1 cellular context compared by ENCODE assay signal in genomic region chr3:32708672-32709283, GRCh38.
TF ChIP-seq lines count a peak whose summit lies in the region.

No MANE protein-coding gene starts in this region.

TF ChIP-seq in K562, 482 proteins besides CTCF, POLR2A, EP300 and RAD21 (continued from another document and continues in another):
- TF ChIP-seq NFATC3 (IDR thresholded peaks at IDR 0.05) (no peak), GATAD2A (IDR thresholded peaks at IDR 0.05) (peak; percentile 74; the same call in 1 of the 2 replicates), DLX4 (CRISPR knock-in tag; IDR thresholded peaks at IDR 0.05) (no peak), HBP1 (CRISPR knock-in tag; IDR thresholded peaks at IDR 0.05) (no peak), MEF2D (tag; conservative IDR thresholded peaks at IDR 0.05; ENCODE audit: low read depth) (no peak), ZBED1 (IDR thresholded peaks at IDR 0.05) (no peak), GABPB1 (CRISPR knock-in tag; IDR thresholded peaks at IDR 0.05) (no peak), HMBOX1 (IDR thresholded peaks at IDR 0.05) (peak; percentile 35; the same call in 1 of the 2 replicates), ZBTB2 (IDR thresholded peaks at IDR 0.05) (0 out of 2 replicates have a peak, but pooled peaks have one; percentile 39), BMI1 (IDR thresholded peaks at IDR 0.05; ENCODE audit: low read length) (no peak), ZNF282 (CRISPR knock-in tag; IDR thresholded peaks at IDR 0.05) (no peak), MLLT1 (IDR thresholded peaks at IDR 0.05) (no peak), TGIF2 (CRISPR knock-in tag; IDR thresholded peaks at IDR 0.05) (no peak), HNRNPH1 (optimal IDR thresholded peaks at IDR 0.05; ENCODE audit: low read depth, low read length) (no peak), HNRNPLL (IDR thresholded peaks at IDR 0.05; ENCODE audit: low read depth, low read length, poor library complexity, severe bottlenecking) (no peak), THRAP3 (IDR thresholded peaks at IDR 0.05; ENCODE audit: borderline replicate concordance) (no peak), FOXJ2 (tag; IDR thresholded peaks at IDR 0.05) (no peak), CBFA2T3 (IDR thresholded peaks at IDR 0.05) (peak; percentile 96), NFIC (IDR thresholded peaks at IDR 0.05) (peak; percentile 80), EWSR1 (IDR thresholded peaks at IDR 0.05; ENCODE audit: borderline replicate concordance, low read depth, partially characterized antibody) (no peak), ZNF639 (CRISPR knock-in tag; conservative IDR thresholded peaks at IDR 0.05 in 1 of 2, IDR thresholded peaks at IDR 0.05 in 1 of 2) (no peak), CTBP1 (IDR thresholded peaks at IDR 0.05; ENCODE audit: borderline replicate concordance) (peak; percentile 78; the same call in 1 of the 2 replicates), ZNF77 (CRISPR knock-in tag; IDR thresholded peaks at IDR 0.05) (no peak), SNAPC5 (CRISPR knock-in tag; IDR thresholded peaks at IDR 0.05) (no peak), FOXK2 (conservative IDR thresholded peaks at IDR 0.05 in 1 of 2, IDR thresholded peaks at IDR 0.05 in 1 of 2; ENCODE audit: low read depth in 2 of 2) (no peak), DACH1 (IDR thresholded peaks at IDR 0.05; ENCODE audit: partially characterized antibody) (no peak), IRF1 (CRISPR knock-in tag; IDR thresholded peaks at IDR 0.05; ENCODE audit: borderline replicate concordance) (no peak), NR1H2 (CRISPR knock-in tag; IDR thresholded peaks at IDR 0.05) (no peak), BRF2 (IDR thresholded peaks at IDR 0.05; ENCODE audit: borderline replicate concordance, insufficient read depth, insufficient read length) (no peak), RBM25 (IDR thresholded peaks at IDR 0.05; ENCODE audit: low read depth, low read length, severe bottlenecking) (no peak), ZC3H4 (CRISPR knock-in tag; IDR thresholded peaks at IDR 0.05; ENCODE audit: borderline replicate concordance) (no peak), EGR1 (conservative IDR thresholded peaks at IDR 0.05) (no peak), CXXC5 (CRISPR knock-in tag; IDR thresholded peaks at IDR 0.05) (peak; percentile 71), TSC22D4 (tag; IDR thresholded peaks at IDR 0.05) (no peak), ARID3A (IDR thresholded peaks at IDR 0.05; ENCODE audit: borderline replicate concordance, low read depth, low read length) (0 out of 2 replicates have a peak, but pooled peaks have one; percentile 32), U2AF2 (optimal IDR thresholded peaks at IDR 0.05; ENCODE audit: low read depth, low read length) (no peak), RNF2 (IDR thresholded peaks at IDR 0.05) (no peak), PREB (CRISPR knock-in tag; IDR thresholded peaks at IDR 0.05) (no peak), VEZF1 (CRISPR knock-in tag; IDR thresholded peaks at IDR 0.05) (no peak), JUND (IDR thresholded peaks at IDR 0.05; ENCODE audit: borderline replicate concordance, low read depth, low read length) (no peak), JUND (tag; IDR thresholded peaks at IDR 0.05; ENCODE audit: borderline replicate concordance, low read depth, low read length) (no peak; the same call in 2 of the 3 replicates), TEAD2 (tag; IDR thresholded peaks at IDR 0.05) (no peak), GMEB1 (CRISPR knock-in tag; IDR thresholded peaks at IDR 0.05) (no peak), TEAD1 (CRISPR knock-in tag; IDR thresholded peaks at IDR 0.05) (peak in 1 of 2 experiments; percentile 92; a peak in 2 of 4 replicates), MAZ (CRISPR knock-in tag; conservative IDR thresholded peaks at IDR 0.05 in 1 of 2, IDR thresholded peaks at IDR 0.05 in 1 of 2) (0 out of 4 replicates have a peak, but pooled peaks of 1 of the 2 experiments have one; percentile 19), GATAD2B (IDR thresholded peaks at IDR 0.05; ENCODE audit: borderline replicate concordance) (no peak; the same call in 1 of the 2 replicates), PML (IDR thresholded peaks at IDR 0.05; ENCODE audit: low read length) (peak; percentile 95), ASH1L (IDR thresholded peaks at IDR 0.05; ENCODE audit: borderline replicate concordance, low read depth, partially characterized antibody) (no peak), ETS1 (conservative IDR thresholded peaks at IDR 0.05; ENCODE audit: control insufficient read depth, low read depth, low read length) (no peak), ZBTB1 (CRISPR knock-in tag; IDR thresholded peaks at IDR 0.05; ENCODE audit: borderline replicate concordance, low read depth) (no peak), PHB2 (IDR thresholded peaks at IDR 0.05; ENCODE audit: low read depth) (peak; percentile 84)
